In genomic region chr1:43560286-43560685, GRCh38 we compare ENCODE assay signal across 32 cellular contexts.
"Had no signal": no experiment of that assay in that cellular context is flagged by ENCODE, and none has a peak within 500 bp of the region (broad histone marks: within the 10 kb centered on the region; RNA-seq: fewer than 3 reads in every experiment).

No MANE protein-coding gene starts in this region.

- H3K4me1 ChIP-seq: SJSA1 had no signal

- H3K27me3 ChIP-seq: ascending aorta, cardiac muscle cell, SJSA1 had no signal

- FAIRE-seq: TTC549 had no signal

- H3K27ac ChIP-seq: ascending aorta, cardiac muscle cell, SJSA1 had no signal

- H3K36me3 Mint-ChIP-seq: activated naive CD4-positive, alpha-beta T cell treated with anti-CD3 and anti-CD28 coated beads, Interleukin-2, amount 50 U/mL, for 24 hours; activated naive CD8-positive, alpha-beta T cell treated with anti-CD3 and anti-CD28 coated beads, Interleukin-2, amount 10 ng/mL, durations not matched to agents 7 days and 5 days had no signal

- H3K27me3 Mint-ChIP-seq: activated CD4-positive, alpha-beta T cell treated with anti-CD3 and anti-CD28 coated beads, Interleukin-2, amount 10 ng/mL, durations not matched to agents 7 days and 5 days had no signal

- H3K4me1 Mint-ChIP-seq: activated CD4-positive, alpha-beta T cell treated with anti-CD3 and anti-CD28 coated beads for 36 hours; activated naive CD4-positive, alpha-beta T cell treated with anti-CD3 and anti-CD28 coated beads, Interleukin-2, amount 50 U/mL, for 24 hours; central memory CD8-positive, alpha-beta T cell had no signal

- ATAC-seq: activated CD4-positive, alpha-beta T cell treated with anti-CD3 and anti-CD28 coated beads for 36 hours; activated CD4-positive, CD25-positive, alpha-beta regulatory T cell treated with anti-CD3 and anti-CD28 coated beads, Interleukin-2, amount 50 U/mL, for 24 hours; activated CD8-positive, alpha-beta T cell treated with anti-CD3 and anti-CD28 coated beads, Interleukin-2, amount 10 ng/mL, durations not matched to agents 7 days and 5 days; Panc1; WTC11 had no signal

- H3K36me3 ChIP-seq: cardiac muscle cell had no signal

- H3K27ac Mint-ChIP-seq: activated CD4-positive, alpha-beta T cell treated with anti-CD3 and anti-CD28 coated beads for 36 hours; activated CD4-positive, alpha-beta T cell treated with anti-CD3 and anti-CD28 coated beads, Interleukin-2, amount 10 ng/mL, durations not matched to agents 7 days and 5 days; activated CD8-positive, alpha-beta T cell treated with anti-CD3 and anti-CD28 coated beads, Interleukin-2, amount 10 ng/mL, durations not matched to agents 7 days and 5 days; activated naive CD4-positive, alpha-beta T cell treated with anti-CD3 and anti-CD28 coated beads, Interleukin-2, amount 50 U/mL, for 24 hours; activated naive CD8-positive, alpha-beta T cell treated with anti-CD3 and anti-CD28 coated beads, Interleukin-2, amount 10 ng/mL, durations not matched to agents 7 days and 5 days; activated T-cell treated with anti-CD3 and anti-CD28 coated beads, Interleukin-2, amount 50 U/mL, for 24 hours; activated T-helper 2 cell treated with anti-CD3 and anti-CD28 coated beads, Interferon-gamma antibody, Interleukin-2, Interleukin-4, amounts not matched to agents 10 μg/mL and 5 μg/mL and 100 μg/mL, durations not matched to agents 14 hours and 24 hours and 36 hours; T-helper 1 cell treated with Interleukin-12 subunit alpha and Interleukin-12 subunit beta and Interleukin-4 antibody, amounts not matched to agents 30 μg/mL and 1 μg/mL, for 36 hours; T-helper 2 cell treated with Interferon-gamma antibody and Interleukin-4, amounts not matched to agents 5 μg/mL and 100 μg/mL, for 36 hours; WTC11 had no signal

- H3K9me3 ChIP-seq: ascending aorta, SJSA1, SK-N-SH had no signal

- H3K9me3 Mint-ChIP-seq: activated CD4-positive, alpha-beta T cell treated with anti-CD3 and anti-CD28 coated beads, Interleukin-2, amount 10 ng/mL, durations not matched to agents 7 days and 5 days; activated naive CD4-positive, alpha-beta T cell treated with anti-CD3 and anti-CD28 coated beads, Interleukin-2, amount 50 U/mL, for 24 hours; activated naive CD8-positive, alpha-beta T cell treated with anti-CD3 and anti-CD28 coated beads, Interleukin-2, amount 10 ng/mL, durations not matched to agents 7 days and 5 days; activated T-cell treated with anti-CD3 and anti-CD28 coated beads, Interleukin-2, amount 50 U/mL, for 24 hours; activated T-helper 2 cell treated with anti-CD3 and anti-CD28 coated beads, Interferon-gamma antibody, Interleukin-2, Interleukin-4, amounts not matched to agents 10 μg/mL and 5 μg/mL and 100 μg/mL, durations not matched to agents 14 hours and 24 hours and 36 hours; central memory CD8-positive, alpha-beta T cell; T-helper 1 cell treated with Interleukin-12 subunit alpha and Interleukin-12 subunit beta and Interleukin-4 antibody, amounts not matched to agents 30 μg/mL and 1 μg/mL, for 36 hours; T-helper 2 cell treated with Interferon-gamma antibody and Interleukin-4, amounts not matched to agents 5 μg/mL and 100 μg/mL, for 36 hours; WTC11 had no signal

- DNase-seq: activated CD4-positive, alpha-beta T cell treated with anti-CD3 and anti-CD28 coated beads for 36 hours; activated CD4-positive, alpha-beta T cell treated with anti-CD3 and anti-CD28 coated beads, Interleukin-2, amount 10 ng/mL, durations not matched to agents 7 days and 5 days; activated CD4-positive, alpha-beta T cell treated with anti-CD3 and anti-CD28 coated beads, Interleukin-2, amount 50 U/mL, for 48 hours; activated CD8-positive, alpha-beta T cell treated with anti-CD3 and anti-CD28 coated beads, Interleukin-2, amount 10 ng/mL, durations not matched to agents 7 days and 5 days; activated gamma-delta T cell; activated naive CD4-positive, alpha-beta T cell treated with Interleukin-2 at 50 U/mL for 16 hours; activated naive CD8-positive, alpha-beta T cell treated with anti-CD3 and anti-CD28 coated beads, Interleukin-2, amount 10 ng/mL, durations not matched to agents 7 days and 5 days; activated T-cell treated with anti-CD3 and anti-CD28 coated beads, Interleukin-2, amount 50 U/mL, for 24 hours; amygdala; Karpas-422; NCI-H1105; NCI-H1417 treated with DMSO at 0.1 percent for 48 hours; NCI-H187 treated with DMSO at 0.1 percent for 48 hours; NCI-H2081; NCI-H2171 treated with DMSO at 0.1 percent for 48 hours; NCI-H2227 treated with DMSO at 0.1 percent for 48 hours; NCI-H446; NCI-H510A treated with DMSO at 0.1 percent for 48 hours; SHP77 treated with DMSO at 0.1 percent for 48 hours; SK-N-SH had no signal

- H3K4me3 Mint-ChIP-seq: activated CD4-positive, alpha-beta T cell treated with anti-CD3 and anti-CD28 coated beads for 36 hours; activated CD4-positive, alpha-beta T cell treated with anti-CD3 and anti-CD28 coated beads, Interleukin-2, amount 10 ng/mL, durations not matched to agents 7 days and 5 days; activated CD8-positive, alpha-beta T cell treated with anti-CD3 and anti-CD28 coated beads, Interleukin-2, amount 10 ng/mL, durations not matched to agents 7 days and 5 days; activated naive CD4-positive, alpha-beta T cell treated with anti-CD3 and anti-CD28 coated beads, Interleukin-2, amount 50 U/mL, for 24 hours; activated naive CD8-positive, alpha-beta T cell treated with anti-CD3 and anti-CD28 coated beads, Interleukin-2, amount 10 ng/mL, durations not matched to agents 7 days and 5 days; activated T-cell treated with anti-CD3 and anti-CD28 coated beads, Interleukin-2, amount 50 U/mL, for 24 hours; central memory CD8-positive, alpha-beta T cell; T-helper 1 cell treated with Interleukin-12 subunit alpha and Interleukin-12 subunit beta and Interleukin-4 antibody, amounts not matched to agents 30 μg/mL and 1 μg/mL, for 36 hours; T-helper 2 cell treated with Interferon-gamma antibody and Interleukin-4, amounts not matched to agents 5 μg/mL and 100 μg/mL, for 36 hours; WTC11 had no signal

- H3K9ac ChIP-seq: SK-N-SH had no signal

- H3K4me3 ChIP-seq: ascending aorta, cardiac muscle cell, SJSA1 had no signal

- H3K4me2 ChIP-seq: SK-N-SH had no signal
